ENCODE assay signal across 22 cellular contexts in the genomic region with DNA sequence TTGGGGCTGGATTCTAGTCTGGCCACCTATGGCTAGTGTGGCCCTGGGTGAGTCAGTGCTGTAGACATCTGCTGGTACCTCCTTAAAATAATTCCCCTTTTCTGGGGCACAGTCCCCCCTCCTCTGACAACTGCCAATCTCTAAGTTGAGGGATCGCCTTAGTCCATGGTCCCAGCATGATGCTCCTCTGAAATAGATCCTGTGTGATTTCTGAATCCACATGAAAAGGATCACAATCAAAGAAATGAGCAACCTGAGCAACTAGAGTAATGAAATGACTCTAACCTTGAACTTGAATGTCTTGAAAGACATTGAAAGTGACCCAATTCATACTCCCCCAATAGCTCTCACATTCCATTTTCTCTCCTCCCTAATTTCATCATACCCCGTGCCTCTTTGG.
"Had no signal": no experiment of that assay in that cellular context is flagged by ENCODE, and none has a peak within 500 bp of the region (broad histone marks: within the 10 kb centered on the region; RNA-seq: fewer than 3 reads in every experiment).

No MANE protein-coding gene starts in this region.

- ATAC-seq: effector memory CD8-positive, alpha-beta T cell; esophagus mucosa; foreskin keratinocyte; gastrocnemius medialis; gastroesophageal sphincter; heart left ventricle; heart right ventricle had no signal

- DNase-seq: colonic mucosa; cortex of kidney; dermis blood vessel endothelial cell; dorsolateral prefrontal cortex; effector CD4-positive, alpha-beta T cell; effector CD8-positive, alpha-beta T cell; effector memory CD4-positive, alpha-beta T cell; effector memory CD8-positive, alpha-beta T cell; endodermal cell; erythroblast; esophagus squamous epithelium; foreskin fibroblast; foreskin keratinocyte; foreskin melanocyte; gastrocnemius medialis; glutamatergic neuron; head of caudate nucleus; heart left ventricle; heart right ventricle had no signal

- H3K4me3 Mint-ChIP-seq: dendritic cell treated with granulocyte-macrophage colony-stimulating factor and Interleukin-4, amounts not matched to agents 40 ng/mL and 50 ng/mL, for 4 days; effector memory CD8-positive, alpha-beta T cell; endodermal cell had no signal

- H3K27me3 Mint-ChIP-seq: dendritic cell treated with granulocyte-macrophage colony-stimulating factor and Interleukin-4, amounts not matched to agents 40 ng/mL and 50 ng/mL, for 4 days; effector memory CD8-positive, alpha-beta T cell had no signal

- H3K4me1 Mint-ChIP-seq: endodermal cell had no signal

- H3K27ac Mint-ChIP-seq: dendritic cell treated with granulocyte-macrophage colony-stimulating factor and Interleukin-4, amounts not matched to agents 40 ng/mL and 50 ng/mL, for 4 days; effector memory CD8-positive, alpha-beta T cell; endodermal cell had no signal

- H3K9me3 Mint-ChIP-seq: dendritic cell treated with granulocyte-macrophage colony-stimulating factor and Interleukin-4, amounts not matched to agents 40 ng/mL and 50 ng/mL, for 4 days; effector memory CD8-positive, alpha-beta T cell had no signal
